ENCODE assay signal across 8 cellular contexts in genomic region chr9:107158321-107158720, GRCh38.
DNase-seq lines count a peak whose midpoint lies in the region; ATAC-seq and TF ChIP-seq lines count a peak whose summit lies in the region.

No MANE protein-coding gene starts in this region.

- H3K4me3 ChIP-seq in heart left ventricle (no peak overlapping the region), kidney epithelial cell (ENCODE audit: low read depth, low read length) (no peak overlapping the region)

- H3K36me3 Mint-ChIP-seq in activated CD4-positive, alpha-beta T cell treated with anti-CD3 and anti-CD28 coated beads, Interleukin-2, amount 10 ng/mL, durations not matched to agents 24 days and 14 days (ENCODE audit: low read depth) = no peaks in the 10 kb centered on the region

- H3K27me3 Mint-ChIP-seq in activated CD4-positive, alpha-beta T cell treated with anti-CD3 and anti-CD28 coated beads, Interleukin-2, amount 10 ng/mL, durations not matched to agents 24 days and 14 days = no peaks in the 10 kb centered on the region

- no peak overlapping the region for H3K4me3 Mint-ChIP-seq in activated CD4-positive, alpha-beta T cell treated with anti-CD3 and anti-CD28 coated beads, Interleukin-2, amount 10 ng/mL, durations not matched to agents 24 days and 14 days

- DNase-seq in heart left ventricle (no peak), Right ventricle myocardium inferior (ENCODE audit: missing footprints) (no peak), SW480 (ENCODE audit: low spot score) (peak; percentile 53), kidney epithelial cell (ENCODE audit: low read depth) (no peak), RPMI8226 (no peak)
- DNase-seq in activated CD4-positive, alpha-beta T cell treated with anti-CD3 and anti-CD28 coated beads, Interleukin-2, amount 10 ng/mL, durations not matched to agents 24 days and 14 days = no peak

- peaks cover 0 to 8% (median 0%) of the 10 kb centered on the region in 12 donors for H3K9me3 ChIP-seq in heart left ventricle

- no peaks in the 10 kb centered on the region for H3K4me1 Mint-ChIP-seq in activated CD4-positive, alpha-beta T cell treated with anti-CD3 and anti-CD28 coated beads, Interleukin-2, amount 10 ng/mL, durations not matched to agents 24 days and 14 days

- H3K9me3 Mint-ChIP-seq in activated CD4-positive, alpha-beta T cell treated with anti-CD3 and anti-CD28 coated beads, Interleukin-2, amount 10 ng/mL, durations not matched to agents 24 days and 14 days = no peaks in the 10 kb centered on the region

- H3K27me3 ChIP-seq in heart left ventricle = peaks cover 0 to 2% (median 0%) of the 10 kb centered on the region in 9 donors
- H3K27me3 ChIP-seq in kidney epithelial cell (ENCODE audit: control insufficient read depth, insufficient read depth, low read length) = no peaks in the 10 kb centered on the region

- TF ChIP-seq POLR2A in heart left ventricle (IDR thresholded peaks at IDR 0.05) = no peak

- TF ChIP-seq CTCF in heart left ventricle (IDR thresholded peaks at IDR 0.05) (peak in 8 of 12 donors; percentile 25 to 49 (median 34)), kidney epithelial cell (IDR thresholded peaks at IDR 0.05; ENCODE audit: insufficient read depth, low read length, poor library complexity, severe bottlenecking) (peak; percentile 66)

- intact Hi-C loops in heart left ventricle (cut with DNase I) = loop anchor here in 1 of 10 donors (10.0 kb wide), 1 partner anchor 186 kb away; no protein-coding TSS in a partner anchor
- intact Hi-C loops in Right ventricle myocardium inferior (cut with DNase I) = no loop called here
- intact Hi-C loops in activated CD4-positive, alpha-beta T cell treated with anti-CD3 and anti-CD28 coated beads, Interleukin-2, amount 10 ng/mL, durations not matched to agents 24 days and 14 days (cut with micrococcal nuclease) = no loop called here

- no peak overlapping the region for H3K27ac Mint-ChIP-seq in activated CD4-positive, alpha-beta T cell treated with anti-CD3 and anti-CD28 coated beads, Interleukin-2, amount 10 ng/mL, durations not matched to agents 24 days and 14 days

- no peak overlapping the region for H3K27ac ChIP-seq in heart left ventricle

- H3K36me3 ChIP-seq in heart left ventricle = no peaks in the 10 kb centered on the region
- no peaks in the 10 kb centered on the region for H3K36me3 ChIP-seq in kidney epithelial cell (ENCODE audit: control insufficient read depth, insufficient read depth, low read length)

- ATAC-seq in heart left ventricle (peak in 3 of 4 donors; percentile 65 to 68 (median 66)), Right ventricle myocardium inferior (no peak), HG03432 (IDR thresholded peaks at IDR 0.05; ENCODE audit: unreplicated experiment) (peak; percentile 80), GM18520 (IDR thresholded peaks at IDR 0.05; ENCODE audit: unreplicated experiment) (no peak)

- 12 to 25% (median 21%) methylated on average over 2 of the region's 2 CpGs for WGBS in heart left ventricle, 4 donors

- H3K4me1 ChIP-seq in heart left ventricle = no peaks in the 10 kb centered on the region

Comparison
In these comparisons a context has a peak if more than half of its experiments do, and no peak if none do; other contexts are left out.
1. ATAC-seq: peak in heart left ventricle (3 of 4) and HG03432 (single experiment); none in Right ventricle myocardium inferior (single experiment) and GM18520 (single experiment).